1 cellular context compared by ENCODE assay signal in the genomic region with DNA sequence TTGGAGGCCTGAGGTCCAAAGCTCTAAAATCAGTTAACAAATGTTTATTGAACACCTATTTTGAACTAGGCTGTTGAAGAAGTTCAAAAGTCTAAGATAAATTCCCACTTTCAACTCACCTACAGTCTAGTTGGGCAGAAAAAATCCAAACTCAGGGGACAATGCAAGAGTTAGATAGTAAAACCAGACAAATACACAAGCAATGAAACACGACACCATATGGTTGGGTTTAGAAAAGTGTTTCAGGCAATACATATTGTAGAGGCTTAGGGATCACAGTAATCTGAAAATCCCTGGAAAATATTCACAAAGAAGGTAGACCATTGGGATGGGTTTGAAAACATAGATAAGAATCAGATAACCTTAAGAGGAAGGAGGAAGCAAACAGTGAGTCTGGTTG.
TF ChIP-seq lines count a peak whose summit lies in the region.

No MANE protein-coding gene starts in this region.

TF ChIP-seq in endothelial cell of umbilical vein, 7 proteins besides CTCF, POLR2A, EP300 and RAD21:
- TF ChIP-seq MAX (IDR thresholded peaks at IDR 0.05; ENCODE audit: insufficient read depth, insufficient read length) (no peak), MYC (IDR thresholded peaks at IDR 0.05; ENCODE audit: low read depth, low read length) (no peak), FOS (IDR thresholded peaks at IDR 0.05; ENCODE audit: borderline replicate concordance, insufficient read depth, low read length) (no peak)
